19 cellular contexts compared by ENCODE assay signal in the genomic region with DNA sequence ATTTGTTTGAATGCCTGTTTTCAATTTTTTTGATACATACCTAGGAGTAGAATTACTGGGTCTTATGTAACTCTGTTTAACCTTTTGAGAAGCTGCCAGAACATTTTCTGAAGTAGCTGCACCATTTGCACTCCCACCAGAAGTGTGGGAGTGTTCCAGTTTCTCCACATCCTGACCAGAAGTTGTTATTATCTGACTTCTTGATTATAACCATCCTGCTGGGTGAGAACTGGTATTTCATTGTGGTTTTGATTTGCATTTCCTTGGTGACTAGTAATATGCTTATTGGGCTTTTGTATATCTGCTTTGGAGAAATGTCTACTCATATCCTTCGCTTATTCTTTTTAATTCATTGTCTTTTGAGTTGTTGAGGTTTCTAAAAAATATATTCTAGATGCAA.
A peak's percentile ranks its signal among the peaks of the same experiment; 100 is the strongest.
DNase-seq lines count a peak whose midpoint lies in the region; ATAC-seq and TF ChIP-seq lines count a peak whose summit lies in the region.
"Had no signal": no experiment of that assay in that cellular context is flagged by ENCODE, and none has a peak within 500 bp of the region (broad histone marks: within the 10 kb centered on the region; RNA-seq: fewer than 3 reads in every experiment).

No MANE protein-coding gene starts in this region.

- CTCF ChIA-PET in CD8-positive, alpha-beta T cell (lab: Charles Lee): no interaction called here

- DNase-seq in CD8-positive, alpha-beta T cell: no peak
- peak; percentile 31 to 41 for DNase-seq in Kasumi-1 (lab: John Stamatoyannopoulos, UW)
- peak; percentile 90 for DNase-seq in amniotic epithelial cell (ENCODE audit: low read depth)
- DNase-seq in iris pigment epithelial cell (ENCODE audit: low read depth): peak; percentile 63
- no peak for DNase-seq in SHP77 treated with DMSO at 0.1 percent for 48 hours (lab: John Stamatoyannopoulos, UW)
- no peak for DNase-seq in caudate nucleus (lab: John Stamatoyannopoulos, UW)
- no peak for DNase-seq in omental fat pad (ENCODE audit: low spot score)
- DNase-seq: activated CD4-positive, alpha-beta T cell treated with anti-CD3 and anti-CD28 coated beads for 1 hour; activated effector memory CD4-positive, alpha-beta T cell treated with Interleukin-2 at 50 U/mL for 16 hours; amniotic stem cell; CD4-positive, alpha-beta T cell; cerebellar nuclear complex; DMS53; KG1; NCI-H510A treated with DMSO at 0.1 percent for 48 hours; right lobe of liver; stimulated activated CD4-positive, alpha-beta T cell treated with anti-CD3 and anti-CD28 coated beads, Interleukin-15, amount 100 ng/mL, for 24 hours; testis had no signal

- peaks cover 39% of the 10 kb centered on the region for H3K36me3 Mint-ChIP-seq in CD8-positive, alpha-beta T cell

- H3K9me3 Mint-ChIP-seq in CD8-positive, alpha-beta T cell: peaks cover 11% of the 10 kb centered on the region

- H3K36me3 ChIP-seq in CD8-positive, alpha-beta T cell (ENCODE audit: insufficient read depth, low read length): no peaks in the 10 kb centered on the region
- H3K36me3 ChIP-seq: right lobe of liver had no signal

- H3K27ac Mint-ChIP-seq in CD8-positive, alpha-beta T cell: peak overlapping the region; percentile 11
- H3K27ac Mint-ChIP-seq: CD4-positive, alpha-beta T cell; GM23338 had no signal

- H3K27me3 ChIP-seq in CD8-positive, alpha-beta T cell (ENCODE audit: insufficient read depth, low read length): no peaks in the 10 kb centered on the region
- H3K27me3 ChIP-seq: right lobe of liver, testis had no signal

- no peak for TF ChIP-seq CTCF in CD8-positive, alpha-beta T cell (IDR thresholded peaks at IDR 0.05)
- no peak for TF ChIP-seq CTCF in omental fat pad (IDR thresholded peaks at IDR 0.05)

- no peaks in the 10 kb centered on the region for H3K27me3 Mint-ChIP-seq in CD8-positive, alpha-beta T cell (ENCODE audit: low read depth)
- H3K27me3 Mint-ChIP-seq: CD4-positive, alpha-beta T cell had no signal

- no peaks in the 10 kb centered on the region for H3K9me3 ChIP-seq in CD8-positive, alpha-beta T cell (ENCODE audit: low read length)
- H3K9me3 ChIP-seq: right lobe of liver, testis had no signal

- H3K4me1 Mint-ChIP-seq in CD8-positive, alpha-beta T cell (ENCODE audit: low read depth): peaks cover 26% of the 10 kb centered on the region
- H3K4me1 Mint-ChIP-seq: GM23338 had no signal

- no peak overlapping the region for H3K4me3 ChIP-seq in CD8-positive, alpha-beta T cell (ENCODE audit: low read depth, low read length)
- H3K4me3 ChIP-seq: GM23338, right lobe of liver, testis had no signal

- peaks cover 12% of the 10 kb centered on the region for H3K4me1 ChIP-seq in CD8-positive, alpha-beta T cell (ENCODE audit: insufficient read depth, low read length)
- H3K4me1 ChIP-seq: right lobe of liver, testis had no signal

- intact Hi-C loops in CD8-positive, alpha-beta T cell (cut with DNase I, micrococcal nuclease): no loop called here

- no peak overlapping the region for H3K4me3 Mint-ChIP-seq in CD8-positive, alpha-beta T cell
- H3K4me3 Mint-ChIP-seq: CD4-positive, alpha-beta T cell; GM23338 had no signal

- POLR2A ChIA-PET in CD8-positive, alpha-beta T cell (lab: Charles Lee): no interaction called here

- no peak for ATAC-seq in CD8-positive, alpha-beta T cell
- no peak for ATAC-seq in omental fat pad (ENCODE audit: low FRiP score)
- ATAC-seq: GM23338, right lobe of liver had no signal

- no peak overlapping the region for H3K27ac ChIP-seq in CD8-positive, alpha-beta T cell (ENCODE audit: low read depth, low read length)
- no peak overlapping the region for H3K27ac ChIP-seq in caudate nucleus (ENCODE audit: low read depth, low read length)
- H3K27ac ChIP-seq: right lobe of liver, testis had no signal

Comparison
In these comparisons a context has a peak if more than half of its experiments do, and no peak if none do; other contexts are left out.
1. DNase-seq: peak in Kasumi-1 (2 of 2), amniotic epithelial cell (single experiment) and iris pigment epithelial cell (single experiment); none in CD8-positive, alpha-beta T cell (0 of 7), SHP77 treated with DMSO at 0.1 percent for 48 hours (single experiment), caudate nucleus (0 of 61) and omental fat pad (single experiment).